17 cellular contexts compared by ENCODE assay signal in the genomic region with DNA sequence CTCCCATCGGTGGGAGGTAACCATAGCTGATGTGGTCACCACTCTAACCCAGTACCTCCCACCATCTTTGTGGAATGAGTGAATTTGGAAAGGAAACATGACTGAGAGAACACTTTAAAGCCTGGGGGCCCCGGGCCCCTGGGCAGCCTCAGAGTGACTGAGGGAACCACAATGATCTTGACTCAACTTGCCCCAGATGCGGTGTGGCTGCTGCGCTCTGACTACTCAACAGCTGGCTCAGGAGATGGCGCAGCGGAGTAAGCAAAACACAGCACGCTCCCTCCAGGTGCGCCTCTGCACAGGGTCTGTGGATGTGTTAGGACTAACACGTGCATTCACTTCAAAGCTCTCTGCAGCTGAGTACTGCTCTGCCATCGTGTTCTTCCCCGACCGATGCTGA.
"Had no signal": no experiment of that assay in that cellular context is flagged by ENCODE, and none has a peak within 500 bp of the region (broad histone marks: within the 10 kb centered on the region; RNA-seq: fewer than 3 reads in every experiment).

No MANE protein-coding gene starts in this region.

- H3K4me1 ChIP-seq: parathyroid adenoma had no signal

- H3K27me3 Mint-ChIP-seq: memory B cell; naive thymus-derived CD4-positive, alpha-beta T cell; stimulated activated memory B cell treated with anti-CD40 and anti-IgM and Interleukin-4, amounts not matched to agents 10 μg/mL and 1 μg/mL and 100 μg/mL, for 72 hours had no signal

- H3K9me3 Mint-ChIP-seq: memory B cell; naive thymus-derived CD4-positive, alpha-beta T cell; stimulated activated memory B cell treated with anti-CD40 and anti-IgM and Interleukin-4, amounts not matched to agents 10 μg/mL and 1 μg/mL and 100 μg/mL, for 72 hours had no signal

- DNase-seq: activated CD4-positive, alpha-beta T cell treated with anti-CD3 and anti-CD28 coated beads for 4 hours; activated effector memory CD4-positive, alpha-beta T cell treated with Interleukin-2 at 50 U/mL for 16 hours; foreskin melanocyte; kidney glomerular epithelial cell; left ventricle myocardium superior; mucosa of descending colon; naive thymus-derived CD4-positive, alpha-beta T cell; SIG-M5; sigmoid colon; spleen; substantia nigra; trophoblast cell; WERI-Rb-1 had no signal

- H3K9me3 ChIP-seq: mucosa of descending colon, sigmoid colon, spleen had no signal

- H2AFZ ChIP-seq: parathyroid adenoma had no signal

- H3K9ac ChIP-seq: parathyroid adenoma had no signal

- H3K27me3 ChIP-seq: sigmoid colon, spleen had no signal

- H3K27ac ChIP-seq: epithelial cell of prostate, parathyroid adenoma, sigmoid colon, spleen, WERI-Rb-1 had no signal

- H3K27ac Mint-ChIP-seq: memory B cell; stimulated activated memory B cell treated with anti-CD40 and anti-IgM and Interleukin-4, amounts not matched to agents 10 μg/mL and 1 μg/mL and 100 μg/mL, for 72 hours had no signal

- H3K4me3 ChIP-seq: mucosa of descending colon, sigmoid colon, spleen had no signal

- ATAC-seq: left ventricle myocardium superior; mucosa of descending colon; naive thymus-derived CD4-positive, alpha-beta T cell; stimulated activated memory B cell treated with anti-CD40 and anti-IgM and Interleukin-4, amounts not matched to agents 10 μg/mL and 1 μg/mL and 100 μg/mL, for 72 hours had no signal

- H3K79me2 ChIP-seq: parathyroid adenoma had no signal

- H3K4me3 Mint-ChIP-seq: memory B cell; naive thymus-derived CD4-positive, alpha-beta T cell; stimulated activated memory B cell treated with anti-CD40 and anti-IgM and Interleukin-4, amounts not matched to agents 10 μg/mL and 1 μg/mL and 100 μg/mL, for 72 hours had no signal
